ENCODE assay signal across 14 cellular contexts in the genomic region with DNA sequence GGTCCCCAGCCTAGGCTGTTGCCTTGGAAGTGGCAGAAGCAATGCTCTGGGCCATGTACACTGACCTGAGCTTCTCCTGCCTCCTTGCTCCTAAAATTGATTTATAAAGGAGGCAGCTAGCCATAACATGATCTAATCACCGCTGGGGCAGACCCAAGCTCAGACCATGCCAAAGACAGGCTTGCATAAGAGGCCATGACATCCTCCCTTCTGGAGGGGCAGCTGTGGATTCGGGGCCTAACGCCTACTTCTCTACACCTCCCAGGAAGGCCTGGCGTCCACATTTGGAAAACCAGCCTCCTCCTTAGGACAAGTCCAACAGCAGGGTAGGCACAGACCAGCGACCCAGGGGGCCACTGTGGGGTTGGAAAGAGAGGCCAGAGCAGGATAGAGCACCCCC. TPM values are rescaled to one million over a fixed set of nuclear protein-coding genes. Genes with fewer than 3 reads are reported as not detected.
DNase-seq lines count a peak whose midpoint lies in the region; ATAC-seq and TF ChIP-seq lines count a peak whose summit lies in the region.
"Had no signal": no experiment of that assay in that cellular context is flagged by ENCODE, and none has a peak within 500 bp of the region (broad histone marks: within the 10 kb centered on the region; RNA-seq: fewer than 3 reads in every experiment).

No MANE protein-coding gene starts in this region.

- no peak for TF ChIP-seq POLR2A in breast epithelium (IDR thresholded peaks at IDR 0.05)
- no peak for TF ChIP-seq POLR2A in prostate gland (IDR thresholded peaks at IDR 0.05)
- TF ChIP-seq POLR2A in vagina (IDR thresholded peaks at IDR 0.05): no peak

- dilution Hi-C loops in mammary epithelial cell (cut with HindIII; ENCODE audit: low sequenced_read_pairs): loop anchor here (5.0 kb wide), 2 partner anchors 56 to 181 kb away; no protein-coding TSS in a partner anchor

- H3K4me3 ChIP-seq in breast epithelium (no peak overlapping the region), mammary epithelial cell (replicated peaks in 1 of 3; ENCODE audit: insufficient read depth in 1 of 3, low read depth in 2 of 3, low read length in 3 of 3) (no peak overlapping the region), left ventricle myocardium inferior (no peak overlapping the region), prostate gland (no peak overlapping the region), vagina (no peak overlapping the region)
- H3K4me3 ChIP-seq: SK-N-MC had no signal

- in situ Hi-C loops in mammary epithelial cell (cut with MboI; ENCODE audit: low sequenced_read_pairs in 2 of 2): no loop called here

- CTCF ChIA-PET in mammary epithelial cell (lab: Charles Lee; ENCODE audit: low non-redundant PET): no interaction called here

- intact Hi-C loops in breast epithelium (cut with DNase I; ENCODE audit: low total_unique reads) (no loop called here), mammary epithelial cell (cut with micrococcal nuclease) (no loop called here), left ventricle myocardium inferior (cut with micrococcal nuclease) (no loop called here), prostate gland (cut with DNase I) (no loop called here), vagina (cut with DNase I) (no loop called here)

- no peak for ATAC-seq in HG03521 (IDR thresholded peaks at IDR 0.05; ENCODE audit: unreplicated experiment)
- ATAC-seq in HG03520 (IDR thresholded peaks at IDR 0.05; ENCODE audit: unreplicated experiment): no peak

- H3K36me3 ChIP-seq in breast epithelium (no peaks in the 10 kb centered on the region), mammary epithelial cell (ENCODE audit: insufficient read depth, low read length) (peaks cover 7% of the 10 kb centered on the region), left ventricle myocardium inferior (peaks cover 20% of the 10 kb centered on the region), prostate gland (peaks cover 6 to 7% of the 10 kb centered on the region in 2 donors), vagina (peaks cover 0 to 12% of the 10 kb centered on the region in 2 donors)

- H2AFZ ChIP-seq in mammary epithelial cell (ENCODE audit: low read depth, low read length): no peak overlapping the region

- H3K27ac ChIP-seq in breast epithelium (peak overlapping the region; percentile 68 to 87), mammary epithelial cell (ENCODE audit: insufficient read depth, low read depth, low read length) (no peak overlapping the region), left ventricle myocardium inferior (replicated peaks) (peak overlapping the region; percentile 76), prostate gland (peak overlapping the region; percentile 76 to 81), vagina (peak overlapping the region; percentile 78)
- H3K27ac ChIP-seq: SK-N-MC had no signal

- no peak overlapping the region for H3K9ac ChIP-seq in mammary epithelial cell (ENCODE audit: insufficient read depth, low read length)

- TF ChIP-seq CTCF in breast epithelium (IDR thresholded peaks at IDR 0.05): no peak
- TF ChIP-seq CTCF in mammary epithelial cell (conservative IDR thresholded peaks at IDR 0.05 in 1 of 2, IDR thresholded peaks at IDR 0.05 in 1 of 2; ENCODE audit: extremely low read depth in 1 of 2, insufficient read depth in 1 of 2, low read depth in 1 of 2, low read length in 2 of 2): no peak
- no peak for TF ChIP-seq CTCF in left ventricle myocardium inferior (IDR thresholded peaks at IDR 0.05; ENCODE audit: borderline replicate concordance)
- TF ChIP-seq CTCF in prostate gland (IDR thresholded peaks at IDR 0.05): no peak
- no peak for TF ChIP-seq CTCF in vagina (IDR thresholded peaks at IDR 0.05)

- WGBS in mammary epithelial cell (ENCODE audit: low coverage, missing lambda C conversion rate): 62% methylated on average over 5 of the region's 5 CpGs
- WGBS in prostate gland: 50% methylated on average over 5 of the region's 5 CpGs

- H3K4me1 ChIP-seq in breast epithelium (peaks cover 24 to 54% of the 10 kb centered on the region in 2 donors), mammary epithelial cell (ENCODE audit: insufficient read depth, low read length) (no peaks in the 10 kb centered on the region), left ventricle myocardium inferior (peaks cover 78% of the 10 kb centered on the region), prostate gland (replicated peaks) (peaks cover 35% of the 10 kb centered on the region), vagina (peaks cover 88% of the 10 kb centered on the region)

- H4K20me1 ChIP-seq in mammary epithelial cell (ENCODE audit: insufficient read depth, low read length): no peaks in the 10 kb centered on the region

- H3K9me3 ChIP-seq in breast epithelium (no peaks in the 10 kb centered on the region), mammary epithelial cell (replicated peaks; ENCODE audit: insufficient read depth, low read length) (no peaks in the 10 kb centered on the region), left ventricle myocardium inferior (replicated peaks) (no peaks in the 10 kb centered on the region), prostate gland (no peaks in the 10 kb centered on the region), vagina (no peaks in the 10 kb centered on the region)

- no peaks in the 10 kb centered on the region for H3K27me3 ChIP-seq in breast epithelium
- no peaks in the 10 kb centered on the region for H3K27me3 ChIP-seq in mammary epithelial cell (ENCODE audit: insufficient read depth, low read length)
- no peaks in the 10 kb centered on the region for H3K27me3 ChIP-seq in left ventricle myocardium inferior (ENCODE audit: low read depth)
- no peaks in the 10 kb centered on the region for H3K27me3 ChIP-seq in prostate gland (replicated peaks; ENCODE audit: insufficient read depth)
- H3K27me3 ChIP-seq in vagina: no peaks in the 10 kb centered on the region

- no TSS peak for BruUV-seq in mammary epithelial cell (replicated peaks; lab: Mats Ljungman, UMichigan)

- DNase-seq in breast epithelium (ENCODE audit: low spot score in 2 of 2) (no peak), mammary epithelial cell (no peak), left ventricle myocardium inferior (peak; percentile 64), prostate gland (ENCODE audit: low spot score) (no peak), vagina (ENCODE audit: extremely low spot score in 2 of 2) (peak in 1 of 2 donors; percentile 95), C1 segment of cervical spinal cord (lab: John Stamatoyannopoulos, UW) (no peak)
- DNase-seq: activated naive CD4-positive, alpha-beta T cell; NCI-H1092 treated with DMSO at 0.1 percent for 48 hours; NCI-H226; posterior cingulate gyrus; trophoblast cell had no signal

- peaks cover 20% of the 10 kb centered on the region for H3K79me2 ChIP-seq in mammary epithelial cell (ENCODE audit: insufficient read depth, low read length)

- no peak overlapping the region for H3K4me2 ChIP-seq in mammary epithelial cell (ENCODE audit: insufficient read depth, low read depth, low read length)

RNA-seq across cellular contexts. Expression of gene HSD11B2, which starts 12.4 kb away (rescaled TPM):
- total RNA-seq in breast epithelium: 10 to 100 TPM in 2 of 3 donors, under 1 TPM in 1; 0.32 to 66.9 (median 10.2) TPM
- total RNA-seq in mammary epithelial cell: 1 to 10 TPM in 1 of 2 donors, under 1 TPM in 1; 0.56 to 1.8 TPM
- 1.00 TPM for polyA plus RNA-seq in mammary epithelial cell
- polyA minus RNA-seq in mammary epithelial cell: not detected
- total RNA-seq in left ventricle myocardium inferior: 0.99 TPM
- 10 to 100 TPM; 11.4 to 35.6 TPM for total RNA-seq in prostate gland
- total RNA-seq in vagina: 30.2 TPM

RNA-seq across cellular contexts. Expression of gene ZDHHC1, which starts 27.0 kb away (rescaled TPM):
- total RNA-seq in breast epithelium: 10 to 100 TPM; 17.4 to 20.3 (median 19.3) TPM
- 1 to 10 TPM; 5.3 to 6.3 TPM for total RNA-seq in mammary epithelial cell
- polyA plus RNA-seq in mammary epithelial cell: 2.4 TPM
- 0.88 TPM for polyA minus RNA-seq in mammary epithelial cell
- total RNA-seq in left ventricle myocardium inferior: 2.9 TPM
- total RNA-seq in prostate gland: 10 to 100 TPM; 20.3 to 69.8 TPM
- 22.3 TPM for total RNA-seq in vagina

RNA-seq across cellular contexts. Expression of gene ATP6V0D1, which starts 37.7 kb away (rescaled TPM):
- 100 to 1,000 TPM; 101 to 122 (median 104) TPM for total RNA-seq in breast epithelium
- 100 to 1,000 TPM in 1 of 2 donors, 10 to 100 TPM in 1; 93.3 to 124 TPM for total RNA-seq in mammary epithelial cell
- polyA plus RNA-seq in mammary epithelial cell: 268 TPM
- polyA minus RNA-seq in mammary epithelial cell: 279 TPM
- total RNA-seq in left ventricle myocardium inferior: 65.8 TPM
- 100 to 1,000 TPM in 1 of 2 donors, 10 to 100 TPM in 1; 98.3 to 138 TPM for total RNA-seq in prostate gland
- total RNA-seq in vagina: 110 TPM

RNA-seq across cellular contexts. Expression of gene AGRP, which starts 40.0 kb away (rescaled TPM):
- total RNA-seq in breast epithelium (not detected), mammary epithelial cell (not detected), left ventricle myocardium inferior (not detected), prostate gland (1 to 10 TPM in 1 of 2 donors, not detected in 1; 1.5 TPM), vagina (not detected)
- polyA plus RNA-seq in mammary epithelial cell: not detected
- not detected for polyA minus RNA-seq in mammary epithelial cell

RNA-seq across cellular contexts. Expression of gene TPPP3, which starts 50.0 kb away (rescaled TPM):
- total RNA-seq in breast epithelium: 1 to 10 TPM; 1.3 to 6.9 (median 3.6) TPM
- total RNA-seq in mammary epithelial cell: not detected
- polyA plus RNA-seq in mammary epithelial cell: 0.14 TPM
- polyA minus RNA-seq in mammary epithelial cell: not detected
- total RNA-seq in left ventricle myocardium inferior: 15.5 TPM
- 1 to 10 TPM; 3.4 to 10.0 TPM for total RNA-seq in prostate gland
- total RNA-seq in vagina: 28.2 TPM
